ENCODE assay signal across 22 cellular contexts in genomic region chr3:100213891-100214573, GRCh38. TPM values are rescaled to one million over a fixed set of nuclear protein-coding genes. Genes with fewer than 3 reads are reported as not detected.
A peak's percentile ranks its signal among the peaks of the same experiment; 100 is the strongest.
DNase-seq lines count a peak whose midpoint lies in the region; ATAC-seq and TF ChIP-seq lines count a peak whose summit lies in the region.
"Had no signal": no experiment of that assay in that cellular context is flagged by ENCODE, and none has a peak within 500 bp of the region (broad histone marks: within the 10 kb centered on the region; RNA-seq: fewer than 3 reads in every experiment).

No MANE protein-coding gene starts in this region.

- H3K4me2 ChIP-seq in GM23338 (no peak overlapping the region), mesenchymal stem cell (ENCODE audit: low read length, poor library complexity, severe bottlenecking) (no peak overlapping the region)
- H3K4me2 ChIP-seq: smooth muscle cell had no signal

- peaks cover 28% of the 10 kb centered on the region for H3K4me1 Mint-ChIP-seq in GM23338
- peaks cover 11% of the 10 kb centered on the region for H3K4me1 Mint-ChIP-seq in T-helper 17 cell

- no peak overlapping the region for H2BK15ac ChIP-seq in mesenchymal stem cell (ENCODE audit: low read depth, poor library complexity, severe bottlenecking)

- no peak overlapping the region for H3K14ac ChIP-seq in mesenchymal stem cell (ENCODE audit: low read length in 2 of 2)

- H3K9me3 ChIP-seq in T-helper 17 cell (ENCODE audit: control insufficient read depth, low read length, poor library complexity, severe bottlenecking): no peaks in the 10 kb centered on the region
- no peaks in the 10 kb centered on the region for H3K9me3 ChIP-seq in mesenchymal stem cell (ENCODE audit: control insufficient read depth, low read length)
- H3K9me3 ChIP-seq: Peyer's patch, prostate gland had no signal

- H3K9ac ChIP-seq in mesenchymal stem cell (ENCODE audit: low read length): no peak overlapping the region

- peak overlapping the region in 1 of 2 experiments; percentile 9 for H3K18ac ChIP-seq in mesenchymal stem cell (ENCODE audit: low read depth in 1 of 2, low read length in 2 of 2)

- H3K23ac ChIP-seq in mesenchymal stem cell (ENCODE audit: low read length in 2 of 2): no peak overlapping the region

- H4K91ac ChIP-seq in mesenchymal stem cell (ENCODE audit: low read length): peak overlapping the region; percentile 43

- peak overlapping the region in 1 of 2 experiments; percentile 86 for H2BK12ac ChIP-seq in mesenchymal stem cell (ENCODE audit: low read length in 2 of 2)

- H3K27ac ChIP-seq in GM23338 (ENCODE audit: low read depth): no peak overlapping the region
- no peak overlapping the region for H3K27ac ChIP-seq in mesenchymal stem cell (ENCODE audit: low read length, poor library complexity, severe bottlenecking)
- H3K27ac ChIP-seq: cardiac muscle cell, prostate gland, SK-N-MC had no signal

- H4K8ac ChIP-seq in mesenchymal stem cell (ENCODE audit: low read length): peak overlapping the region; percentile 21

- no peak overlapping the region for H2AK5ac ChIP-seq in mesenchymal stem cell (ENCODE audit: low read length, severe bottlenecking)

- H4K20me1 ChIP-seq in GM23338 (replicated peaks; ENCODE audit: insufficient read depth): no peaks in the 10 kb centered on the region

- H3K9me3 Mint-ChIP-seq in GM23338: peaks cover 5% of the 10 kb centered on the region

- H3K4me1 ChIP-seq in GM23338 (ENCODE audit: insufficient read depth) (peaks cover 25% of the 10 kb centered on the region), mesenchymal stem cell (ENCODE audit: control insufficient read depth, insufficient read depth, low read depth, low read length) (no peaks in the 10 kb centered on the region)
- H3K4me1 ChIP-seq: prostate gland had no signal

- WGBS in mesenchymal stem cell: 90% methylated on average over 7 of the region's 7 CpGs

- no peaks in the 10 kb centered on the region for H3K27me3 ChIP-seq in GM23338 (ENCODE audit: insufficient read depth)
- H3K27me3 ChIP-seq in mesenchymal stem cell (ENCODE audit: control insufficient read depth in 1 of 2, insufficient read depth in 1 of 2, low read length in 2 of 2): no peaks in the 10 kb centered on the region
- H3K27me3 ChIP-seq: cardiac muscle cell, Peyer's patch had no signal

- ATAC-seq in GM23338 (no peak), T-helper 17 cell (no peak), HG03565 (IDR thresholded peaks at IDR 0.05; ENCODE audit: unreplicated experiment) (no peak)
- ATAC-seq: activated naive CD8-positive, alpha-beta T cell treated with anti-CD3 and anti-CD28 coated beads, Interleukin-2, amount 50 U/mL, for 24 hours; stimulated activated memory B cell treated with anti-CD40 and anti-IgM and Interleukin-4, amounts not matched to agents 10 μg/mL and 1 μg/mL and 100 μg/mL, for 72 hours had no signal

- H3K36me3 ChIP-seq in GM23338 (ENCODE audit: insufficient read depth): no peaks in the 10 kb centered on the region
- no peaks in the 10 kb centered on the region for H3K36me3 ChIP-seq in mesenchymal stem cell (ENCODE audit: control insufficient read depth in 1 of 2, insufficient read depth in 2 of 2, low read depth in 1 of 2, low read length in 2 of 2)
- H3K36me3 ChIP-seq: cardiac muscle cell, Peyer's patch, prostate gland had no signal

- H3K4ac ChIP-seq in mesenchymal stem cell (ENCODE audit: low read depth in 1 of 2, low read length in 2 of 2): peak overlapping the region in 1 of 2 experiments; percentile 11

- no peak overlapping the region for H2BK120ac ChIP-seq in mesenchymal stem cell (ENCODE audit: low read depth, low read length)

- H3K79me1 ChIP-seq in mesenchymal stem cell (replicated peaks; ENCODE audit: low read length, poor library complexity, severe bottlenecking): no peaks in the 10 kb centered on the region

- no peaks in the 10 kb centered on the region for H3K9me2 ChIP-seq in GM23338 (ENCODE audit: insufficient read depth)

- no peaks in the 10 kb centered on the region for H3K79me2 ChIP-seq in GM23338 (replicated peaks; ENCODE audit: insufficient read depth)

- DNase-seq in GM23338 (ENCODE audit: low spot score): no peak
- DNase-seq in T-helper 17 cell: no peak
- peak; percentile 54 for DNase-seq in epithelial cell of esophagus (ENCODE audit: low read depth)
- DNase-seq in mesenchymal stem cell: no peak
- no peak for DNase-seq in hippocampal formation (lab: John Stamatoyannopoulos, UW)
- no peak for DNase-seq in pons (ENCODE audit: low spot score)
- DNase-seq: activated CD4-positive, alpha-beta T cell treated with anti-CD3 and anti-CD28 coated beads, Interleukin-2, amount 50 U/mL, for 48 hours; activated CD4-positive, CD25-positive, alpha-beta regulatory T cell; activated effector memory CD4-positive, alpha-beta T cell treated with Interleukin-2 at 50 U/mL for 16 hours; activated naive CD8-positive, alpha-beta T cell treated with anti-CD3 and anti-CD28 coated beads, Interleukin-2, amount 50 U/mL, for 24 hours; DMS53; NCI-H2107; NCI-H446 treated with DMSO at 0.1 percent for 48 hours; NK-92 treated with Interleukin-12 subunit alpha and Interleukin-12 subunit beta, amount 100 ng/mL, for 24 hours; Peyer's patch; T1000 had no signal

- H3K36me3 Mint-ChIP-seq in GM23338 (ENCODE audit: low read depth) (peaks cover 2% of the 10 kb centered on the region; the same call in 2 of the 3 replicates), T-helper 17 cell (ENCODE audit: low read depth) (peaks cover 4% of the 10 kb centered on the region)

- H3K27ac Mint-ChIP-seq in GM23338: no peak overlapping the region
- H3K27ac Mint-ChIP-seq in T-helper 17 cell: peak overlapping the region; percentile 43
- H3K27ac Mint-ChIP-seq: activated naive CD8-positive, alpha-beta T cell treated with anti-CD3 and anti-CD28 coated beads, Interleukin-2, amount 50 U/mL, for 24 hours; stimulated activated memory B cell treated with anti-CD40 and anti-IgM and Interleukin-4, amounts not matched to agents 10 μg/mL and 1 μg/mL and 100 μg/mL, for 72 hours had no signal

- H3K27me3 Mint-ChIP-seq in GM23338 (ENCODE audit: insufficient read depth, low read depth, poor library complexity) (peaks cover 8% of the 10 kb centered on the region), T-helper 17 cell (peaks cover 22% of the 10 kb centered on the region)

- H3K4me3 Mint-ChIP-seq in GM23338: no peak overlapping the region
- H3K4me3 Mint-ChIP-seq in T-helper 17 cell: no peak overlapping the region
- H3K4me3 Mint-ChIP-seq: activated naive CD8-positive, alpha-beta T cell treated with anti-CD3 and anti-CD28 coated beads, Interleukin-2, amount 50 U/mL, for 24 hours; stimulated activated memory B cell treated with anti-CD40 and anti-IgM and Interleukin-4, amounts not matched to agents 10 μg/mL and 1 μg/mL and 100 μg/mL, for 72 hours had no signal

- H2BK5ac ChIP-seq in mesenchymal stem cell (ENCODE audit: low read depth, low read length, poor library complexity, severe bottlenecking): no peak overlapping the region

- H2AFZ ChIP-seq in GM23338 (0 out of 2 replicates have a peak overlapping the region, but pooled peaks have one; percentile 5), mesenchymal stem cell (ENCODE audit: low read depth, low read length) (no peak overlapping the region)

- no peak for TF ChIP-seq CTCF in GM23338 (conservative IDR thresholded peaks at IDR 0.05; ENCODE audit: low read depth in 2 of 2)
- no peak for TF ChIP-seq CTCF in epithelial cell of esophagus (IDR thresholded peaks at IDR 0.05; ENCODE audit: insufficient read depth, low read depth, low read length, missing control alignments)

- H3K4me3 ChIP-seq in GM23338 (no peak overlapping the region), epithelial cell of esophagus (ENCODE audit: low read length) (no peak overlapping the region), mesenchymal stem cell (ENCODE audit: insufficient read depth in 1 of 2, low read depth in 1 of 2, low read length in 2 of 2) (no peak overlapping the region)
- H3K4me3 ChIP-seq: cardiac muscle cell, Peyer's patch, prostate gland, SK-N-MC, smooth muscle cell had no signal

- H3F3A ChIP-seq in GM23338 (replicated peaks; ENCODE audit: low read depth): 0 out of 2 replicates have a peak, but pooled peaks cover 4% of the 10 kb centered on the region

TF ChIP-seq in GM23338, 12 proteins besides CTCF, POLR2A, EP300 and RAD21:
- TF ChIP-seq ZNF114 (CRISPR knock-in tag; IDR thresholded peaks at IDR 0.05): no peak

RNA-seq across cellular contexts. Expression of gene TBC1D23, which starts 46.8 kb away (rescaled TPM):
- total RNA-seq in GM23338 (2014; rRNA removed; shearing (Covaris generic)): 34.4 and 46.0 TPM in 2 replicates
- polyA plus RNA-seq in GM23338 (2016; fragmentation: Nextera tagmentation; extraction: Ambion mirVana): 17.9 and 22.4 TPM in 2 replicates
- total RNA-seq in T-helper 17 cell: 10 to 100 TPM; 37.4 to 44.2 TPM
- polyA plus RNA-seq in mesenchymal stem cell (2013, experiment 1 of 2): 28.3 TPM
- polyA plus RNA-seq in mesenchymal stem cell (2013, experiment 2 of 2): 30.1 TPM
